Comparison of ENCODE assay signal across 21 cellular contexts in the genomic region with DNA sequence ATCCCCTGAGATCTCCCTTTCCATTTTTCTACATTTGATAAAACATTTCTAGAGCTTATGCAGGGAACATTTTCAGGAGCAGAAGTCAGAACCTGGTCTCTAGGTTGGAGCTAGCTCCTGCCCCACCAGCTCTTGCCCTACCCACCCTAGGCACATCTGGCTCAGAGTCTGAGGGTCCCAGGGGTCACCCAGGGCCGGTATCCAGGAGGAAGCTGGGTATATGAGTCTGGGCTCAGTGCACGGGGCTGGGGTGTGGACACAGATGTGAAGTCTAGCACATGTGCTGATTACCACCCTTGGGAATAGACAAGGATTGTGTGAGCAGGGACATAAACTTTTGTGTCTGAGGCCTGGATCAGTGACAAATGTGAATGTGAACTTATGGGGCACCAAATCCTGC.
"Had no signal": no experiment of that assay in that cellular context is flagged by ENCODE, and none has a peak within 500 bp of the region (broad histone marks: within the 10 kb centered on the region; RNA-seq: fewer than 3 reads in every experiment).

No MANE protein-coding gene starts in this region.

- H3K4me1 ChIP-seq: colonic mucosa, esophagus squamous epithelium, foreskin keratinocyte, gastroesophageal sphincter, heart right ventricle, left lung, lower lobe of right lung had no signal

- H3K9me3 ChIP-seq: colonic mucosa had no signal

- ATAC-seq: effector memory CD8-positive, alpha-beta T cell; esophagus mucosa; foreskin keratinocyte; gastroesophageal sphincter; heart right ventricle; left cardiac atrium; left lung; left ventricle myocardium superior; lower lobe of right lung had no signal

- H3K36me3 ChIP-seq: colonic mucosa, esophagus squamous epithelium, gastroesophageal sphincter, heart right ventricle, left lung, lower lobe of right lung had no signal

- H3K27ac Mint-ChIP-seq: dendritic cell treated with granulocyte-macrophage colony-stimulating factor and Interleukin-4, amounts not matched to agents 40 ng/mL and 50 ng/mL, for 4 days; effector memory CD8-positive, alpha-beta T cell; endodermal cell had no signal

- H3K27me3 ChIP-seq: colonic mucosa, foreskin keratinocyte had no signal

- H3K4me3 ChIP-seq: colonic mucosa, esophagus squamous epithelium, gastroesophageal sphincter, heart right ventricle, left lung, lower lobe of right lung had no signal

- H3K4me1 Mint-ChIP-seq: endodermal cell had no signal

- H3K27ac ChIP-seq: colonic mucosa, epithelial cell of prostate, esophagus squamous epithelium, foreskin keratinocyte, gastroesophageal sphincter, heart right ventricle, left lung, lower lobe of right lung had no signal

- DNase-seq: cerebellar nuclear complex; colonic mucosa; cortex of kidney; effector CD8-positive, alpha-beta T cell; effector memory CD8-positive, alpha-beta T cell; erythroblast; esophagus squamous epithelium; foreskin keratinocyte; heart right ventricle; hippocampal formation; left cardiac atrium; left lung; left ventricle myocardium superior; lower lobe of right lung; mesenchymal stem cell; midbrain had no signal

- H3K4me3 Mint-ChIP-seq: dendritic cell treated with granulocyte-macrophage colony-stimulating factor and Interleukin-4, amounts not matched to agents 40 ng/mL and 50 ng/mL, for 4 days; effector memory CD8-positive, alpha-beta T cell; endodermal cell had no signal
